In the genomic region with DNA sequence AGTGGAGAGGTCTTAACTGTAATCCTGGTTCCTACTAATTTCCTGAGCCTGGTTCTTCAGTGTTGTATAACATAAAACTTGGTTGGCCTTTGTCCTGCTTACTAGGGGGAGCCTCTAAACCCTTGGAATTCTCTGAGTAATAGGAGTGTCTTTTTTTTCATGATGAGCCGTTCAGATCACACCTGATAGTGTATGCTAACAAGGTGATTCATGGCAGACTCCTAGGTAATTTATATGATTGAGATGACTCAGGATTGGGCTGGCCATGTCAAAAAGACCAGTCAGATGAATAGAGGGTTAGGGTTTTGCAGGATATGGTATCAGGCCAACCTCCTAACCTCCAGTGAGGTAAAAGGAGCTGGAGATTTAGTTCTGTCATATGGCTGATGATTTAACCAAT, we compare ENCODE assay signal across 21 cellular contexts.
DNase-seq lines count a peak whose midpoint lies in the region; ATAC-seq and TF ChIP-seq lines count a peak whose summit lies in the region.
"Had no signal": no experiment of that assay in that cellular context is flagged by ENCODE, and none has a peak within 500 bp of the region (broad histone marks: within the 10 kb centered on the region; RNA-seq: fewer than 3 reads in every experiment).

No MANE protein-coding gene starts in this region.

- H3K27ac ChIP-seq in epithelial cell of prostate = no peak overlapping the region
- H3K27ac ChIP-seq: A549 had no signal

- peaks cover 8 to 17% of the 10 kb centered on the region in 2 donors for H3K36me3 Mint-ChIP-seq in activated T-cell treated with anti-CD3 and anti-CD28 coated beads, Interleukin-2, amount 50 U/mL, for 72 hours (ENCODE audit: insufficient read depth in 2 of 2)
- H3K36me3 Mint-ChIP-seq in stimulated activated effector memory CD8-positive, alpha-beta T cell treated with anti-CD3 and anti-CD28 coated beads, Interleukin-12 subunit alpha, Interleukin-12 subunit beta, amount 100 ng/mL, for 72 hours = no peaks in the 10 kb centered on the region
- H3K36me3 Mint-ChIP-seq in glutamatergic neuron (ENCODE audit: unreplicated experiment) = peaks cover 2% of the 10 kb centered on the region
- H3K36me3 Mint-ChIP-seq: CD14-positive monocyte had no signal

- DNase-seq in activated T-cell treated with anti-CD3 and anti-CD28 coated beads, Interleukin-2, amount 50 U/mL, for 72 hours = no peak
- no peak for DNase-seq in activated T-cell treated with anti-CD3 and anti-CD28 coated beads, Interleukin-2, amount 50 U/mL, for 48 hours
- DNase-seq in NCI-H226 (peak; percentile 48), epithelial cell of prostate (ENCODE audit: low read depth, low spot score) (peak; percentile 72), NCI-H345 treated with DMSO at 0.1 percent for 48 hours (lab: John Stamatoyannopoulos, UW; ENCODE audit: unreplicated experiment) (no peak), glomerular visceral epithelial cell (ENCODE audit: extremely low spot score) (no peak), glutamatergic neuron (no peak)
- DNase-seq in stimulated activated effector memory CD8-positive, alpha-beta T cell treated with anti-CD3 and anti-CD28 coated beads, Interleukin-12 subunit alpha, Interleukin-12 subunit beta, amount 100 ng/mL, for 72 hours (ENCODE audit: low spot score in 2 of 2) = no peak
- DNase-seq: COR-L47, HCEC 1CT, MG63, NCI-H1092 treated with DMSO at 0.1 percent for 48 hours, NCI-H1694, NCI-H2107, NCI-H446 treated with DMSO at 0.1 percent for 48 hours, NCI-H748 treated with DMSO at 0.1 percent for 48 hours, SHP77 treated with DMSO at 0.1 percent for 48 hours had no signal

- peak; percentile 25 to 83 for ATAC-seq in activated T-cell treated with anti-CD3 and anti-CD28 coated beads, Interleukin-2, amount 50 U/mL, for 72 hours (replicated peaks in 1 of 2)
- peak; percentile 85 for ATAC-seq in stimulated activated effector memory CD8-positive, alpha-beta T cell treated with anti-CD3 and anti-CD28 coated beads, Interleukin-12 subunit alpha, Interleukin-12 subunit beta, amount 100 ng/mL, for 72 hours
- ATAC-seq: A549, K562, Panc1 had no signal

- H3K4me1 Mint-ChIP-seq in activated T-cell treated with anti-CD3 and anti-CD28 coated beads, Interleukin-2, amount 50 U/mL, for 72 hours (ENCODE audit: low read depth) = peaks cover 4% of the 10 kb centered on the region
- H3K4me1 Mint-ChIP-seq in stimulated activated effector memory CD8-positive, alpha-beta T cell treated with anti-CD3 and anti-CD28 coated beads, Interleukin-12 subunit alpha, Interleukin-12 subunit beta, amount 100 ng/mL, for 72 hours = peaks cover 9% of the 10 kb centered on the region
- no peaks in the 10 kb centered on the region for H3K4me1 Mint-ChIP-seq in glutamatergic neuron (ENCODE audit: low read depth, unreplicated experiment)
- H3K4me1 Mint-ChIP-seq: CD14-positive monocyte had no signal

- no peak overlapping the region for H3K4me3 Mint-ChIP-seq in activated T-cell treated with anti-CD3 and anti-CD28 coated beads, Interleukin-2, amount 50 U/mL, for 72 hours
- no peak overlapping the region for H3K4me3 Mint-ChIP-seq in stimulated activated effector memory CD8-positive, alpha-beta T cell treated with anti-CD3 and anti-CD28 coated beads, Interleukin-12 subunit alpha, Interleukin-12 subunit beta, amount 100 ng/mL, for 72 hours
- no peak overlapping the region for H3K4me3 Mint-ChIP-seq in glutamatergic neuron (ENCODE audit: unreplicated experiment)
- H3K4me3 Mint-ChIP-seq: CD14-positive monocyte had no signal

- peaks cover 8 to 12% of the 10 kb centered on the region in 2 donors for H3K9me3 Mint-ChIP-seq in activated T-cell treated with anti-CD3 and anti-CD28 coated beads, Interleukin-2, amount 50 U/mL, for 72 hours
- peaks cover 7% of the 10 kb centered on the region for H3K9me3 Mint-ChIP-seq in stimulated activated effector memory CD8-positive, alpha-beta T cell treated with anti-CD3 and anti-CD28 coated beads, Interleukin-12 subunit alpha, Interleukin-12 subunit beta, amount 100 ng/mL, for 72 hours
- no peaks in the 10 kb centered on the region for H3K9me3 Mint-ChIP-seq in glutamatergic neuron (ENCODE audit: unreplicated experiment)

- TF ChIP-seq CTCF in glutamatergic neuron (IDR thresholded peaks at IDR 0.05; ENCODE audit: partially characterized antibody, unreplicated experiment) = no peak

- H3K27me3 Mint-ChIP-seq in activated T-cell treated with anti-CD3 and anti-CD28 coated beads, Interleukin-2, amount 50 U/mL, for 72 hours (ENCODE audit: low read depth) = no peaks in the 10 kb centered on the region
- H3K27me3 Mint-ChIP-seq in glutamatergic neuron (ENCODE audit: unreplicated experiment) = no peaks in the 10 kb centered on the region

- H3K27ac Mint-ChIP-seq in activated T-cell treated with anti-CD3 and anti-CD28 coated beads, Interleukin-2, amount 50 U/mL, for 72 hours = no peak overlapping the region
- no peak overlapping the region for H3K27ac Mint-ChIP-seq in stimulated activated effector memory CD8-positive, alpha-beta T cell treated with anti-CD3 and anti-CD28 coated beads, Interleukin-12 subunit alpha, Interleukin-12 subunit beta, amount 100 ng/mL, for 72 hours
- H3K27ac Mint-ChIP-seq in glutamatergic neuron (ENCODE audit: unreplicated experiment) = no peak overlapping the region
- H3K27ac Mint-ChIP-seq: CD14-positive monocyte had no signal

Comparison
In these comparisons a context has a peak if more than half of its experiments do, and no peak if none do; other contexts are left out.
1. DNase-seq: peak in NCI-H226 (single experiment) and epithelial cell of prostate (single experiment); none in activated T-cell treated with anti-CD3 and anti-CD28 coated beads, Interleukin-2, amount 50 U/mL, for 72 hours (0 of 2), activated T-cell treated with anti-CD3 and anti-CD28 coated beads, Interleukin-2, amount 50 U/mL, for 48 hours (0 of 2), stimulated activated effector memory CD8-positive, alpha-beta T cell treated with anti-CD3 and anti-CD28 coated beads, Interleukin-12 subunit alpha, Interleukin-12 subunit beta, amount 100 ng/mL, for 72 hours (0 of 2), NCI-H345 treated with DMSO at 0.1 percent for 48 hours (single experiment), glomerular visceral epithelial cell (single experiment) and glutamatergic neuron (single experiment).